Comparison of ENCODE assay signal across 12 cellular contexts in the genomic region with DNA sequence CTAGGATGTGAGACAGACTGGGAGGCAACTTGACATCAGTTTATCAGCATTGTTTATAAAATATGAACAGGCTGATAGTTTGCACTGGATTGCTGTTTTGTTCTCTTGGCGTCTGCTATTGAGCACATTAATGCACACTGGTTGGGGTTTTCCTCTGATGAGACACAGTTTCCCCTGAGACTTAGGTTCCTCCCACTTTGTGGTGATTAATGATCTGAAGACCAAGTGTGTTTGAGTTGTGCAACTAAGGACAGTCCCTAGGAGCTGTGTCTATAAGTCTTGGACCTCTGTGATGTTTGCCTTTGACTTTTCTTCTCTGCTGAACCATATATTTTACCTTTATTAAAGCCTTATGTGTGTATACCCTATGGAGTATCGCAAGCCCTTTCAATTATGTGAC.
A peak's percentile ranks its signal among the peaks of the same experiment; 100 is the strongest.
DNase-seq lines count a peak whose midpoint lies in the region; ATAC-seq, FAIRE-seq and TF ChIP-seq lines count a peak whose summit lies in the region.
"Had no signal": no experiment of that assay in that cellular context is flagged by ENCODE, and none has a peak within 500 bp of the region (broad histone marks: within the 10 kb centered on the region; RNA-seq: fewer than 3 reads in every experiment).

No MANE protein-coding gene starts in this region.

- H3K27me3 Mint-ChIP-seq in IgD-negative memory B cell (no peaks in the 10 kb centered on the region), nephron progenitor cell (ENCODE audit: low read depth, poor library complexity) (peaks cover 2% of the 10 kb centered on the region)
- H3K27me3 Mint-ChIP-seq: activated naive CD8-positive, alpha-beta T cell treated with anti-CD3 and anti-CD28 coated beads, Interleukin-2, amount 10 ng/mL, durations not matched to agents 7 days and 5 days had no signal

- H3K9me3 Mint-ChIP-seq in IgD-negative memory B cell (no peaks in the 10 kb centered on the region), nephron progenitor cell (no peaks in the 10 kb centered on the region)

- peaks cover 14 to 37% (median 25%) of the 10 kb centered on the region in 3 donors for H3K4me1 Mint-ChIP-seq in IgD-negative memory B cell
- peaks cover 12% of the 10 kb centered on the region for H3K4me1 Mint-ChIP-seq in nephron progenitor cell
- H3K4me1 Mint-ChIP-seq: activated naive CD8-positive, alpha-beta T cell treated with anti-CD3 and anti-CD28 coated beads, Interleukin-2, amount 10 ng/mL, durations not matched to agents 7 days and 5 days had no signal

- TF ChIP-seq CTCF in nephron progenitor cell (IDR thresholded peaks at IDR 0.05), result no peak

- peak overlapping the region in 2 of 3 donors; percentile 61 to 67 for H3K27ac Mint-ChIP-seq in IgD-negative memory B cell
- peak overlapping the region; percentile 44 for H3K27ac Mint-ChIP-seq in nephron progenitor cell
- H3K27ac Mint-ChIP-seq: activated naive CD8-positive, alpha-beta T cell treated with anti-CD3 and anti-CD28 coated beads, Interleukin-2, amount 10 ng/mL, durations not matched to agents 7 days and 5 days had no signal

- FAIRE-seq in GM19239 (lab: Jason Lieb, UNC), result peak; percentile 45
- FAIRE-seq: TTC549 had no signal

- H3K36me3 Mint-ChIP-seq in IgD-negative memory B cell, result no peaks in the 10 kb centered on the region
- H3K36me3 Mint-ChIP-seq in nephron progenitor cell (ENCODE audit: low read depth), result no peaks in the 10 kb centered on the region
- H3K36me3 Mint-ChIP-seq: activated naive CD8-positive, alpha-beta T cell treated with anti-CD3 and anti-CD28 coated beads, Interleukin-2, amount 10 ng/mL, durations not matched to agents 7 days and 5 days had no signal

- DNase-seq in GM19239 (ENCODE audit: insufficient read length, low spot score) (no peak), nephron progenitor cell (no peak), DMS153 (lab: John Stamatoyannopoulos, UW) (no peak), T-helper 2 cell (no peak), NCI-H446 treated with DMSO at 0.1 percent for 48 hours (lab: John Stamatoyannopoulos, UW) (no peak)
- DNase-seq: activated naive CD8-positive, alpha-beta T cell treated with anti-CD3 and anti-CD28 coated beads, Interleukin-2, amount 10 ng/mL, durations not matched to agents 7 days and 5 days; esophagus squamous epithelium; upper lobe of left lung had no signal

- H3K4me3 Mint-ChIP-seq in IgD-negative memory B cell, result peak overlapping the region in 2 of 4 donors; percentile 68 to 69
- H3K4me3 Mint-ChIP-seq in nephron progenitor cell, result no peak overlapping the region
- H3K4me3 Mint-ChIP-seq: activated naive CD8-positive, alpha-beta T cell treated with anti-CD3 and anti-CD28 coated beads, Interleukin-2, amount 10 ng/mL, durations not matched to agents 7 days and 5 days had no signal

- ATAC-seq in HG02798 (IDR thresholded peaks at IDR 0.05; ENCODE audit: poor library complexity, unreplicated experiment) (peak; percentile 81), SK-N-SH treated with all-trans-retinoic acid at 6 μM for 48 hours (no peak)

TF ChIP-seq in SK-N-SH treated with all-trans-retinoic acid at 6 μM for 48 hours, 23 proteins besides CTCF, POLR2A, EP300 and RAD21:
- no peak for TF ChIP-seq OSR1 (CRISPR knock-in tag; IDR thresholded peaks at IDR 0.05)
- TF ChIP-seq RARB (CRISPR knock-in tag; IDR thresholded peaks at IDR 0.05), result no peak
- TF ChIP-seq PPARA (CRISPR knock-in tag; IDR thresholded peaks at IDR 0.05; ENCODE audit: borderline replicate concordance), result no peak
- TF ChIP-seq ARNTL (CRISPR knock-in tag; IDR thresholded peaks at IDR 0.05; ENCODE audit: borderline replicate concordance, low read depth), result no peak
- TF ChIP-seq TOX (CRISPR knock-in tag; IDR thresholded peaks at IDR 0.05; ENCODE audit: borderline replicate concordance), result no peak
- TF ChIP-seq, protein P1, sequence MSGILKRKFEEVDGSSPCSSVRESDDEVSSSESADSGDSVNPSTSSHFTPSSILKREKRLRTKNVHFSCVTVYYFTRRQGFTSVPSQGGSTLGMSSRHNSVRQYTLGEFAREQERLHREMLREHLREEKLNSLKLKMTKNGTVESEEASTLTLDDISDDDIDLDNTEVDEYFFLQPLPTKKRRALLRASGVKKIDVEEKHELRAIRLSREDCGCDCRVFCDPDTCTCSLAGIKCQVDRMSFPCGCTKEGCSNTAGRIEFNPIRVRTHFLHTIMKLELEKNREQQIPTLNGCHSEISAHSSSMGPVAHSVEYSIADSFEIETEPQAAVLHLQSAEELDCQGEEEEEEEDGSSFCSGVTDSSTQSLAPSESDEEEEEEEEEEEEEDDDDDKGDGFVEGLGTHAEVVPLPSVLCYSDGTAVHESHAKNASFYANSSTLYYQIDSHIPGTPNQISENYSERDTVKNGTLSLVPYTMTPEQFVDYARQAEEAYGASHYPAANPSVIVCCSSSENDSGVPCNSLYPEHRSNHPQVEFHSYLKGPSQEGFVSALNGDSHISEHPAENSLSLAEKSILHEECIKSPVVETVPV (CRISPR knock-in tag; IDR thresholded peaks at IDR 0.05), result no peak
- no peak for TF ChIP-seq ZNF565 (CRISPR knock-in tag; conservative IDR thresholded peaks at IDR 0.05; ENCODE audit: low read depth)
- no peak for TF ChIP-seq SNAI2 (CRISPR knock-in tag; IDR thresholded peaks at IDR 0.05)
- TF ChIP-seq, protein P2, sequence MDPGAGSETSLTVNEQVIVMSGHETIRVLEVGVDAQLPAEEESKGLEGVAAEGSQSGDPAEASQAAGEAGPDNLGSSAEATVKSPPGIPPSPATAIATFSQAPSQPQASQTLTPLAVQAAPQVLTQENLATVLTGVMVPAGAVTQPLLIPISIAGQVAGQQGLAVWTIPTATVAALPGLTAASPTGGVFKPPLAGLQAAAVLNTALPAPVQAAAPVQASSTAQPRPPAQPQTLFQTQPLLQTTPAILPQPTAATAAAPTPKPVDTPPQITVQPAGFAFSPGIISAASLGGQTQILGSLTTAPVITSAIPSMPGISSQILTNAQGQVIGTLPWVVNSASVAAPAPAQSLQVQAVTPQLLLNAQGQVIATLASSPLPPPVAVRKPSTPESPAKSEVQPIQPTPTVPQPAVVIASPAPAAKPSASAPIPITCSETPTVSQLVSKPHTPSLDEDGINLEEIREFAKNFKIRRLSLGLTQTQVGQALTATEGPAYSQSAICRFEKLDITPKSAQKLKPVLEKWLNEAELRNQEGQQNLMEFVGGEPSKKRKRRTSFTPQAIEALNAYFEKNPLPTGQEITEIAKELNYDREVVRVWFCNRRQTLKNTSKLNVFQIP (CRISPR knock-in tag; IDR thresholded peaks at IDR 0.05; ENCODE audit: borderline replicate concordance, low read depth), result no peak
- no peak for TF ChIP-seq PATZ1 (CRISPR knock-in tag; IDR thresholded peaks at IDR 0.05; ENCODE audit: borderline replicate concordance)
- no peak for TF ChIP-seq TSHZ2 (CRISPR knock-in tag; IDR thresholded peaks at IDR 0.05)
